ENCODE assay signal across 2 cellular contexts in genomic region chr19:11191273-11191755, GRCh38.
TF ChIP-seq lines count a peak whose summit lies in the region.

No MANE protein-coding gene starts in this region.

TF ChIP-seq in IMR-90, 13 proteins besides CTCF, POLR2A, EP300 and RAD21 (continued from another document):
- TF ChIP-seq USF2 (IDR thresholded peaks at IDR 0.05; ENCODE audit: low read depth, low read length): peak; percentile 96

TF ChIP-seq in liver, 16 proteins besides CTCF, POLR2A, EP300 and RAD21 (continued from another document):
- TF ChIP-seq NR2F2 (IDR thresholded peaks at IDR 0.05): peak; percentile 26
- no peak for TF ChIP-seq TAF1 (conservative IDR thresholded peaks at IDR 0.05)
